In genomic region chr12:51217968-51218606, GRCh38 we compare ENCODE assay signal across 1 cellular context.
TF ChIP-seq lines count a peak whose summit lies in the region.

POU6F1 (minus strand) TSS chr12:51218062; CDS start chr12:51206836, 11,226 bp downstream.

TF ChIP-seq in HepG2, 621 proteins besides CTCF, POLR2A, EP300 and RAD21 (continued from another document):
- TF ChIP-seq MIER3 (CRISPR knock-in tag; IDR thresholded peaks at IDR 0.05; ENCODE audit: borderline replicate concordance) = no peak
- 0 out of 2 replicates have a peak, but pooled peaks have one; percentile 6 for TF ChIP-seq ZBTB10 (CRISPR knock-in tag; IDR thresholded peaks at IDR 0.05; ENCODE audit: borderline replicate concordance)
- TF ChIP-seq ATM (IDR thresholded peaks at IDR 0.05; ENCODE audit: borderline replicate concordance) = no peak
- no peak for TF ChIP-seq HINFP (CRISPR knock-in tag; IDR thresholded peaks at IDR 0.05; ENCODE audit: low read depth)
- no peak; the same call in 1 of the 2 replicates for TF ChIP-seq ZNF280B (CRISPR knock-in tag; IDR thresholded peaks at IDR 0.05; ENCODE audit: borderline replicate concordance)
- TF ChIP-seq MXD3 (CRISPR knock-in tag; IDR thresholded peaks at IDR 0.05) = peak; percentile 45; the same call in 1 of the 2 replicates
- TF ChIP-seq TFAP4 (IDR thresholded peaks at IDR 0.05; ENCODE audit: borderline replicate concordance, low read depth) = peak; percentile 61; the same call in 1 of the 2 replicates
- no peak for TF ChIP-seq SMAD1 (CRISPR knock-in tag; IDR thresholded peaks at IDR 0.05; ENCODE audit: borderline replicate concordance, low read depth)
- no peak for TF ChIP-seq IRF2 (CRISPR knock-in tag; IDR thresholded peaks at IDR 0.05)
